Comparison of ENCODE assay signal across 9 cellular contexts in genomic region chr2:233331536-233331935, GRCh38. TPM values are rescaled to one million over a fixed set of nuclear protein-coding genes. Genes with fewer than 3 reads are reported as not detected.
A peak's percentile ranks its signal among the peaks of the same experiment; 100 is the strongest.
DNase-seq lines count a peak whose midpoint lies in the region; ATAC-seq, FAIRE-seq and TF ChIP-seq lines count a peak whose summit lies in the region.
"Had no signal": no experiment of that assay in that cellular context is flagged by ENCODE, and none has a peak within 500 bp of the region (broad histone marks: within the 10 kb centered on the region; RNA-seq: fewer than 3 reads in every experiment).

No MANE protein-coding gene starts in this region.

- no peak overlapping the region for H3K4me3 ChIP-seq in duodenal mucosa (ENCODE audit: low read depth in 1 of 2, low read length in 2 of 2)
- no peak overlapping the region for H3K4me3 ChIP-seq in H7 (ENCODE audit: insufficient read depth, low read depth, low read length)

- FAIRE-seq in D721Med (lab: Jason Lieb, UNC) = no peak

- DNase-seq in GM19240 (ENCODE audit: insufficient read length, low spot score) (peak; percentile 66), D721Med (ENCODE audit: insufficient read length, low spot score) (no peak), NCI-H2081 (lab: John Stamatoyannopoulos, UW) (no peak), H7 (no peak)
- DNase-seq in activated CD4-positive, CD25-positive, alpha-beta regulatory T cell treated with anti-CD3 and anti-CD28 coated beads, Interleukin-2, amount 50 U/mL, for 16 hours (ENCODE audit: low read depth, low spot score) = peak; percentile 56
- peak; percentile 33 to 34 for DNase-seq in stimulated activated CD4-positive, alpha-beta T cell treated with anti-CD3 and anti-CD28 coated beads, Interleukin-12 subunit alpha, Interleukin-12 subunit beta, amount 100 ng/mL, for 24 hours (ENCODE audit: low read depth in 2 of 2)

- H3K27me3 ChIP-seq in duodenal mucosa (ENCODE audit: control insufficient read depth in 1 of 2, insufficient read depth in 2 of 2, low read length in 2 of 2) = no peaks in the 10 kb centered on the region
- H3K27me3 ChIP-seq in H7 (ENCODE audit: control insufficient read depth, insufficient read depth, low read length) = peaks cover 9% of the 10 kb centered on the region; the same call in 1 of the 2 replicates

- no peak for TF ChIP-seq CTCF in D721Med (IDR thresholded peaks at IDR 0.05; ENCODE audit: insufficient read depth, missing control alignments)

- no peak overlapping the region for H3K9ac ChIP-seq in duodenal mucosa (ENCODE audit: low read depth in 1 of 2, low read length in 2 of 2)

- H3K36me3 ChIP-seq in duodenal mucosa (ENCODE audit: control insufficient read depth in 1 of 2, insufficient read depth in 2 of 2, low read length in 2 of 2) = no peaks in the 10 kb centered on the region
- H3K36me3 ChIP-seq in H7 (replicated peaks; ENCODE audit: control insufficient read depth, insufficient read depth, low read length) = no peaks in the 10 kb centered on the region

- ATAC-seq in HG03342 (IDR thresholded peaks at IDR 0.05; ENCODE audit: unreplicated experiment) = peak; percentile 92

- H3K27ac ChIP-seq in duodenal mucosa (ENCODE audit: low read depth, low read length) = peak overlapping the region; percentile 47

- no peaks in the 10 kb centered on the region for H3K9me3 ChIP-seq in duodenal mucosa (ENCODE audit: control insufficient read depth in 1 of 2, low read length in 2 of 2)

- peaks cover 16 to 21% of the 10 kb centered on the region in 2 donors for H3K4me1 ChIP-seq in duodenal mucosa (ENCODE audit: control insufficient read depth in 1 of 2, insufficient read depth in 2 of 2, low read length in 2 of 2)

RNA-seq across cellular contexts. Expression of gene DGKD, which starts 22.8 kb away (rescaled TPM):
- total RNA-seq in H7 (2014; rRNA removed; shearing (Covaris generic)) = 10.3 and 15.9 TPM in 2 replicates

RNA-seq across cellular contexts. Expression of gene SAG, which starts 23.9 kb away (rescaled TPM):
- total RNA-seq in H7 (2014; rRNA removed; shearing (Covaris generic)) = not detected in 2 replicates
- total RNA-seq: neural crest cell had no signal

Comparison
In these comparisons a context has a peak if more than half of its experiments do, and no peak if none do; other contexts are left out.
1. DNase-seq: peak in GM19240 (single experiment), activated CD4-positive, CD25-positive, alpha-beta regulatory T cell treated with anti-CD3 and anti-CD28 coated beads, Interleukin-2, amount 50 U/mL, for 16 hours (single experiment) and stimulated activated CD4-positive, alpha-beta T cell treated with anti-CD3 and anti-CD28 coated beads, Interleukin-12 subunit alpha, Interleukin-12 subunit beta, amount 100 ng/mL, for 24 hours (2 of 2); none in D721Med (single experiment), NCI-H2081 (0 of 2) and H7 (single experiment).